ENCODE assay signal across 8 cellular contexts in genomic region chr7:4682621-4683042, GRCh38. TPM values are rescaled to one million over a fixed set of nuclear protein-coding genes. Genes with fewer than 3 reads are reported as not detected.
DNase-seq lines count a peak whose midpoint lies in the region; ATAC-seq and TF ChIP-seq lines count a peak whose summit lies in the region.

No MANE protein-coding gene starts in this region.

- DNase-seq in HFFc6 (peak; percentile 44), NCI-H1105 (lab: John Stamatoyannopoulos, UW) (peak; percentile 11), fibroblast of mammary gland (ENCODE audit: low read depth) (no peak), NCI-H2029 treated with DMSO at 0.1 percent for 48 hours (lab: John Stamatoyannopoulos, UW) (no peak), hepatic stellate cell (ENCODE audit: low spot score) (no peak)
- DNase-seq in activated T-cell treated with anti-CD3 and anti-CD28 coated beads, Interleukin-2, amount 50 U/mL, for 4 hours = peak; percentile 27

- H3K4me1 ChIP-seq in neutrophil (ENCODE audit: control insufficient read depth in 1 of 2, insufficient read depth in 1 of 2, low read depth in 1 of 2, low read length in 1 of 2) = peaks cover 23 to 27% of the 10 kb centered on the region in 2 experiments

- TF ChIP-seq CTCF in HFFc6 (IDR thresholded peaks at IDR 0.05) = no peak
- no peak for TF ChIP-seq CTCF in fibroblast of mammary gland (conservative IDR thresholded peaks at IDR 0.05; ENCODE audit: control insufficient read depth, insufficient read depth, low read depth, low read length)
- no peak for TF ChIP-seq CTCF in neutrophil (IDR thresholded peaks at IDR 0.05)

- no peaks in the 10 kb centered on the region for H3K9me3 ChIP-seq in neutrophil

- peaks cover 2% of the 10 kb centered on the region for H3K27me3 Mint-ChIP-seq in HFFc6 (ENCODE audit: insufficient read depth)
- no peaks in the 10 kb centered on the region for H3K27me3 Mint-ChIP-seq in activated T-cell treated with anti-CD3 and anti-CD28 coated beads, Interleukin-2, amount 50 U/mL, for 4 hours (ENCODE audit: low read depth)

- H3K27ac Mint-ChIP-seq in HFFc6 = peak overlapping the region; percentile 49

- no peaks in the 10 kb centered on the region for H3K9me3 Mint-ChIP-seq in HFFc6
- no peaks in the 10 kb centered on the region for H3K9me3 Mint-ChIP-seq in activated T-cell treated with anti-CD3 and anti-CD28 coated beads, Interleukin-2, amount 50 U/mL, for 4 hours

- H3K27me3 ChIP-seq in neutrophil = no peaks in the 10 kb centered on the region

- peaks cover 15% of the 10 kb centered on the region for H3K4me1 Mint-ChIP-seq in HFFc6 (ENCODE audit: low read depth)
- H3K4me1 Mint-ChIP-seq in activated T-cell treated with anti-CD3 and anti-CD28 coated beads, Interleukin-2, amount 50 U/mL, for 4 hours (ENCODE audit: low read depth) = peaks cover 36% of the 10 kb centered on the region

- peaks cover 5% of the 10 kb centered on the region; the same call in 1 of the 2 replicates for H3K36me3 Mint-ChIP-seq in HFFc6 (ENCODE audit: low read depth)
- peaks cover 5% of the 10 kb centered on the region for H3K36me3 Mint-ChIP-seq in activated T-cell treated with anti-CD3 and anti-CD28 coated beads, Interleukin-2, amount 50 U/mL, for 4 hours (ENCODE audit: insufficient read depth)

- no peaks in the 10 kb centered on the region for H3K36me3 ChIP-seq in neutrophil

- peak overlapping the region; percentile 74 for H3K27ac ChIP-seq in neutrophil

- peak overlapping the region; percentile 85 for H3K4me3 ChIP-seq in fibroblast of mammary gland (ENCODE audit: control insufficient read depth, low read depth, low read length)
- peak overlapping the region; percentile 70 to 72 for H3K4me3 ChIP-seq in neutrophil (ENCODE audit: low read depth in 1 of 2, low read length in 1 of 2)

- peak overlapping the region; percentile 96 for H3K4me3 Mint-ChIP-seq in HFFc6
- H3K4me3 Mint-ChIP-seq in activated T-cell treated with anti-CD3 and anti-CD28 coated beads, Interleukin-2, amount 50 U/mL, for 4 hours = peak overlapping the region; percentile 94

- ATAC-seq in GM18502 (IDR thresholded peaks at IDR 0.05; ENCODE audit: poor library complexity, unreplicated experiment) = peak; percentile 36
- peak; percentile 19 to 20 for ATAC-seq in activated T-cell treated with anti-CD3 and anti-CD28 coated beads, Interleukin-2, amount 50 U/mL, for 4 hours

RNA-seq across cellular contexts. Expression of gene FOXK1, which starts 0.5 kb away (rescaled TPM):
- 10 to 100 TPM; 33.8 to 39.4 (median 36.2) TPM for total RNA-seq in HFFc6 (2021; fragmentation: NEBNext Ultra II Directional; extraction: Animal tissue kit (Norgen Biotek cat#: 25700))
- 10 to 100 TPM; 46.6 to 47.9 (median 46.8) TPM for total RNA-seq in activated T-cell treated with anti-CD3 and anti-CD28 coated beads, Interleukin-2, amount 50 U/mL, for 4 hours

Comparison
In these comparisons a context has a peak if more than half of its experiments do, and no peak if none do; other contexts are left out.
1. DNase-seq: peak in HFFc6 (single experiment), NCI-H1105 (single experiment) and activated T-cell treated with anti-CD3 and anti-CD28 coated beads, Interleukin-2, amount 50 U/mL, for 4 hours (single experiment); none in fibroblast of mammary gland (single experiment), NCI-H2029 treated with DMSO at 0.1 percent for 48 hours (single experiment) and hepatic stellate cell (single experiment).